ENCODE assay signal across 8 cellular contexts in genomic region chr12:132886529-132887477, GRCh38. TPM values are rescaled to one million over a fixed set of nuclear protein-coding genes. Genes with fewer than 3 reads are reported as not detected.
DNase-seq lines count a peak whose midpoint lies in the region; TF ChIP-seq lines count a peak whose summit lies in the region.

No MANE protein-coding gene starts in this region.

- H3K27me3 ChIP-seq in brain microvascular endothelial cell (replicated peaks) (no peaks in the 10 kb centered on the region), suprapubic skin (no peaks in the 10 kb centered on the region)

- H3K27ac ChIP-seq in brain microvascular endothelial cell (peak overlapping the region; percentile 87), suprapubic skin (peak overlapping the region; percentile 95)

- no peaks in the 10 kb centered on the region for H3K9me3 ChIP-seq in suprapubic skin

- in situ Hi-C loops in brain microvascular endothelial cell (cut with HindIII; ENCODE audit: low pct_ligation_motif_present, low sequenced_read_pairs): no loop called here

- TF ChIP-seq EP300 in suprapubic skin (IDR thresholded peaks at IDR 0.05): no peak

- TF ChIP-seq POLR2A in suprapubic skin (IDR thresholded peaks at IDR 0.05): no peak

- peaks cover 15% of the 10 kb centered on the region for H3K4me1 ChIP-seq in suprapubic skin

- no peak for TF ChIP-seq CTCF in HFF-Myc (IDR thresholded peaks at IDR 0.05; ENCODE audit: low read depth, low read length, missing control alignments)
- no peak for TF ChIP-seq CTCF in brain microvascular endothelial cell (IDR thresholded peaks at IDR 0.05; ENCODE audit: low read depth, low read length, missing control alignments)
- no peak for TF ChIP-seq CTCF in suprapubic skin (IDR thresholded peaks at IDR 0.05)

- DNase-seq in NCI-H345 (lab: John Stamatoyannopoulos, UW): peak; percentile 35
- no peak for DNase-seq in NCI-H345 treated with DMSO at 0.1 percent for 48 hours (lab: John Stamatoyannopoulos, UW; ENCODE audit: unreplicated experiment)
- no peak for DNase-seq in HFF-Myc (ENCODE audit: extremely low read depth, low read depth)
- DNase-seq in NCI-H2171 (lab: John Stamatoyannopoulos, UW): peak; percentile 53
- DNase-seq in brain microvascular endothelial cell: peak; percentile 4
- peak; percentile 80 for DNase-seq in left kidney (ENCODE audit: low read depth, low spot score)
- DNase-seq in suprapubic skin (ENCODE audit: low spot score in 2 of 2): peak in 1 of 2 donors; percentile 70
- DNase-seq in NCI-H2107 treated with DMSO at 0.1 percent for 48 hours (lab: John Stamatoyannopoulos, UW; ENCODE audit: unreplicated experiment): no peak

- H3K36me3 ChIP-seq in brain microvascular endothelial cell (replicated peaks) (peaks cover 20% of the 10 kb centered on the region), suprapubic skin (peaks cover 23% of the 10 kb centered on the region)

- 29% methylated on average over 18 of the region's 64 CpGs for WGBS in suprapubic skin

- peak overlapping the region; percentile 71 for H3K4me3 ChIP-seq in HFF-Myc (replicated peaks; ENCODE audit: low read depth, low read length)
- peak overlapping the region; percentile 75 for H3K4me3 ChIP-seq in brain microvascular endothelial cell (ENCODE audit: low read depth, low read length)
- peak overlapping the region; percentile 79 for H3K4me3 ChIP-seq in suprapubic skin

RNA-seq across cellular contexts. Expression of gene CHFR, which starts 0.6 kb away (rescaled TPM):
- total RNA-seq in suprapubic skin: 10 to 100 TPM; 31.4 to 57.9 (median 40.3) TPM

RNA-seq across cellular contexts. Expression of gene GOLGA3, which starts 58.1 kb away (rescaled TPM):
- 10 to 100 TPM; 75.8 to 98.4 (median 81.0) TPM for total RNA-seq in suprapubic skin

Comparison
In these comparisons a context has a peak if more than half of its experiments do, and no peak if none do; other contexts are left out.
1. DNase-seq: peak in NCI-H345 (single experiment), NCI-H2171 (single experiment), brain microvascular endothelial cell (single experiment) and left kidney (single experiment); none in NCI-H345 treated with DMSO at 0.1 percent for 48 hours (single experiment), HFF-Myc (single experiment) and NCI-H2107 treated with DMSO at 0.1 percent for 48 hours (single experiment).
2. Peak in every context shown above with its lines, with median percentiles within 50 percentile points of each other: H3K4me3 ChIP-seq.